20 cellular contexts compared by ENCODE assay signal in genomic region chr12:45509621-45510020, GRCh38.
DNase-seq lines count a peak whose midpoint lies in the region; ATAC-seq and TF ChIP-seq lines count a peak whose summit lies in the region.
"Had no signal": no experiment of that assay in that cellular context is flagged by ENCODE, and none has a peak within 500 bp of the region (broad histone marks: within the 10 kb centered on the region; RNA-seq: fewer than 3 reads in every experiment).

No MANE protein-coding gene starts in this region.

- peak; percentile 47 for ATAC-seq in stimulated activated naive CD8-positive, alpha-beta T cell treated with anti-CD3 and anti-CD28 coated beads, Interleukin-15, amount 100 ng/mL, for 72 hours
- no peak for ATAC-seq in stimulated activated naive CD8-positive, alpha-beta T cell treated with anti-CD3 and anti-CD28 coated beads, Interleukin-15, Interleukin-2, amounts not matched to agents 100 U/mL and 50 U/mL, for 24 hours
- peak; percentile 8 for ATAC-seq in HG03432 (IDR thresholded peaks at IDR 0.05; ENCODE audit: unreplicated experiment)
- no peak for ATAC-seq in HG02763 (IDR thresholded peaks at IDR 0.05; ENCODE audit: unreplicated experiment)
- ATAC-seq: GM23338, HCT116 had no signal

- no peaks in the 10 kb centered on the region for H3K27me3 ChIP-seq in esophagus muscularis mucosa
- H3K27me3 ChIP-seq: BE2C; BLaER1 treated with 17β-estradiol and CSF1 and Interleukin-3, amounts not matched to agents 10 nM and 100 nM had no signal

- no peaks in the 10 kb centered on the region for H3K9me3 ChIP-seq in esophagus muscularis mucosa
- H3K9me3 ChIP-seq: A549, BE2C had no signal

- H3K4me3 Mint-ChIP-seq in stimulated activated naive CD8-positive, alpha-beta T cell treated with anti-CD3 and anti-CD28 coated beads, Interleukin-15, amount 100 ng/mL, for 72 hours: no peak overlapping the region
- H3K4me3 Mint-ChIP-seq: CD14-positive monocyte; CD4-positive, alpha-beta T cell; CD8-positive, alpha-beta memory T cell; GM23338; H9 had no signal

- DNase-seq in stimulated activated naive CD8-positive, alpha-beta T cell treated with anti-CD3 and anti-CD28 coated beads, Interleukin-15, amount 100 ng/mL, for 72 hours: no peak
- no peak for DNase-seq in stimulated activated naive CD8-positive, alpha-beta T cell treated with anti-CD3 and anti-CD28 coated beads, Interleukin-15, Interleukin-2, amounts not matched to agents 100 U/mL and 50 U/mL, for 24 hours
- DNase-seq in foreskin melanocyte (peak; percentile 65), esophagus muscularis mucosa (ENCODE audit: extremely low spot score) (no peak), occipital lobe (lab: John Stamatoyannopoulos, UW) (no peak)
- DNase-seq: 8988T; ACHN; AML-193; BE2C; CD4-positive, alpha-beta T cell; DMS79 treated with DMSO at 0.1 percent for 48 hours; H9 had no signal

- TF ChIP-seq POLR2A in esophagus muscularis mucosa (IDR thresholded peaks at IDR 0.05; ENCODE audit: low read depth): no peak

- no peaks in the 10 kb centered on the region for H3K27me3 Mint-ChIP-seq in stimulated activated naive CD8-positive, alpha-beta T cell treated with anti-CD3 and anti-CD28 coated beads, Interleukin-15, amount 100 ng/mL, for 72 hours
- H3K27me3 Mint-ChIP-seq: CD4-positive, alpha-beta T cell had no signal

- no peak overlapping the region for H3K27ac ChIP-seq in esophagus muscularis mucosa (replicated peaks in 1 of 4)
- H3K27ac ChIP-seq: A549; BLaER1 treated with 17β-estradiol and CSF1 and Interleukin-3, amounts not matched to agents 10 nM and 100 nM had no signal

- WGBS in esophagus muscularis mucosa: 76% methylated on average over 1 of the region's 1 CpG

- H3K27ac Mint-ChIP-seq in stimulated activated naive CD8-positive, alpha-beta T cell treated with anti-CD3 and anti-CD28 coated beads, Interleukin-15, amount 100 ng/mL, for 72 hours: no peak overlapping the region
- H3K27ac Mint-ChIP-seq: CD4-positive, alpha-beta T cell; GM23338; H9 had no signal

- H3K9me3 Mint-ChIP-seq in stimulated activated naive CD8-positive, alpha-beta T cell treated with anti-CD3 and anti-CD28 coated beads, Interleukin-15, amount 100 ng/mL, for 72 hours: peaks cover 0 to 6% of the 10 kb centered on the region in 2 donors

- H3K36me3 ChIP-seq in esophagus muscularis mucosa: no peaks in the 10 kb centered on the region
- H3K36me3 ChIP-seq: BE2C; BLaER1 treated with 17β-estradiol and CSF1 and Interleukin-3, amounts not matched to agents 10 nM and 100 nM had no signal

- no peak for TF ChIP-seq EP300 in esophagus muscularis mucosa (IDR thresholded peaks at IDR 0.05)

- H3K4me1 ChIP-seq in esophagus muscularis mucosa: no peaks in the 10 kb centered on the region
- H3K4me1 ChIP-seq: A549; BE2C; BLaER1 treated with 17β-estradiol and CSF1 and Interleukin-3, amounts not matched to agents 10 nM and 100 nM had no signal

- H3K4me3 ChIP-seq in esophagus muscularis mucosa: no peak overlapping the region
- H3K4me3 ChIP-seq: A549; BLaER1 treated with 17β-estradiol and CSF1 and Interleukin-3, amounts not matched to agents 10 nM and 100 nM; GM23338 had no signal

- intact Hi-C loops in esophagus muscularis mucosa (cut with DNase I): no loop called here

- TF ChIP-seq CTCF in esophagus muscularis mucosa (IDR thresholded peaks at IDR 0.05): no peak

- no peaks in the 10 kb centered on the region for H3K4me1 Mint-ChIP-seq in stimulated activated naive CD8-positive, alpha-beta T cell treated with anti-CD3 and anti-CD28 coated beads, Interleukin-15, amount 100 ng/mL, for 72 hours
- H3K4me1 Mint-ChIP-seq: GM23338, H9 had no signal

Comparison
In these comparisons a context has a peak if more than half of its experiments do, and no peak if none do; other contexts are left out.
1. ATAC-seq: peak in stimulated activated naive CD8-positive, alpha-beta T cell treated with anti-CD3 and anti-CD28 coated beads, Interleukin-15, amount 100 ng/mL, for 72 hours (single experiment) and HG03432 (single experiment); none in stimulated activated naive CD8-positive, alpha-beta T cell treated with anti-CD3 and anti-CD28 coated beads, Interleukin-15, Interleukin-2, amounts not matched to agents 100 U/mL and 50 U/mL, for 24 hours (single experiment) and HG02763 (single experiment).